In the genomic region with DNA sequence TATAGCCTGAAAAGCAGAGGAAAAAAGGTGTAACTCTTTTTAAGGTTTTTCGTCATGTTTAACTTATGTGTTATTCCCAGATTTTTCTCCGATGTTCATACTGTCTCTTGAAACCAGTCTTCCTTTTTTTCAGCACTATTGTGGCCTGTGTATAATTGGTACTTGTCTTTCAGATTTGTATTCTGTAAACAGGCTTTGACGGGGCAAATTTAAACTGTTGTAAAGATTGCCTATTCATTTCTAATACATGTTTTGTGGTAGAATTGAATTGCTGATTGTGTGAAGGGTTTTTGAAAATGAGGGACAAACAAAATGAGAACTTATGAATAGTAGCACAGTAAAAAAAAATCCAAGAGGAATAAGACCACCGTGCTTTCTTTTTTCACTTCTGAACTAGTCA, we compare ENCODE assay signal across 9 cellular contexts. TPM values are rescaled to one million over a fixed set of nuclear protein-coding genes. Genes with fewer than 3 reads are reported as not detected.
DNase-seq lines count a peak whose midpoint lies in the region; ATAC-seq and TF ChIP-seq lines count a peak whose summit lies in the region.
"Had no signal": no experiment of that assay in that cellular context is flagged by ENCODE, and none has a peak within 500 bp of the region (broad histone marks: within the 10 kb centered on the region; RNA-seq: fewer than 3 reads in every experiment).

No MANE protein-coding gene starts in this region.

- peak overlapping the region; percentile 11 to 84 (median 73) for H3K27ac ChIP-seq in tibial nerve
- H3K27ac ChIP-seq: BLaER1 had no signal

- H3K4me1 Mint-ChIP-seq in activated T-cell treated with anti-CD3 and anti-CD28 coated beads, Interleukin-2, amount 50 U/mL, for 72 hours (ENCODE audit: low read depth): peaks cover 87% of the 10 kb centered on the region
- peaks cover 45% of the 10 kb centered on the region for H3K4me1 Mint-ChIP-seq in T-helper 17 cell
- H3K4me1 Mint-ChIP-seq in immature natural killer cell: peaks cover 24 to 46% of the 10 kb centered on the region in 2 donors

- no peaks in the 10 kb centered on the region for H3K36me3 ChIP-seq in tibial nerve

- no peaks in the 10 kb centered on the region for H3K9me3 Mint-ChIP-seq in activated T-cell treated with anti-CD3 and anti-CD28 coated beads, Interleukin-2, amount 50 U/mL, for 72 hours
- H3K9me3 Mint-ChIP-seq in immature natural killer cell: no peaks in the 10 kb centered on the region

- no peaks in the 10 kb centered on the region for H3K27me3 Mint-ChIP-seq in activated T-cell treated with anti-CD3 and anti-CD28 coated beads, Interleukin-2, amount 50 U/mL, for 72 hours (ENCODE audit: low read depth)
- no peaks in the 10 kb centered on the region for H3K27me3 Mint-ChIP-seq in T-helper 17 cell
- peaks cover 0 to 2% (median 1%) of the 10 kb centered on the region in 3 donors for H3K27me3 Mint-ChIP-seq in immature natural killer cell (ENCODE audit: low read depth in 3 of 3)

- no peak for TF ChIP-seq EP300 in tibial nerve (IDR thresholded peaks at IDR 0.05)

- H3K4me3 ChIP-seq in tibial nerve: no peak overlapping the region
- H3K4me3 ChIP-seq: BLaER1 had no signal

- ATAC-seq in activated T-cell treated with anti-CD3 and anti-CD28 coated beads, Interleukin-2, amount 50 U/mL, for 72 hours (replicated peaks in 1 of 2): no peak
- no peak for ATAC-seq in T-helper 17 cell
- ATAC-seq in HG02623 (IDR thresholded peaks at IDR 0.05; ENCODE audit: unreplicated experiment): no peak

- peak overlapping the region; percentile 81 for H3K27ac Mint-ChIP-seq in activated T-cell treated with anti-CD3 and anti-CD28 coated beads, Interleukin-2, amount 50 U/mL, for 72 hours
- H3K27ac Mint-ChIP-seq in T-helper 17 cell (peak overlapping the region; percentile 95), immature natural killer cell (peak overlapping the region; percentile 60 to 92 (median 84))

- DNase-seq in activated T-cell treated with anti-CD3 and anti-CD28 coated beads, Interleukin-2, amount 50 U/mL, for 72 hours: no peak
- DNase-seq in activated T-cell treated with anti-CD3 and anti-CD28 coated beads, Interleukin-2, amount 50 U/mL, for 1 hour: no peak
- DNase-seq in T-helper 17 cell (no peak), immature natural killer cell (no peak), tibial nerve (ENCODE audit: low spot score in 2 of 2) (no peak), NCI-H146 treated with DMSO at 0.1 percent for 48 hours (lab: John Stamatoyannopoulos, UW; ENCODE audit: unreplicated experiment) (no peak)
- DNase-seq in stimulated activated CD4-positive, alpha-beta T cell treated with anti-CD3 and anti-CD28 coated beads, Interleukin-4, amount 100 ng/mL, for 1 hour: no peak

- H3K4me1 ChIP-seq in tibial nerve: peaks cover 0 to 64% (median 17%) of the 10 kb centered on the region in 4 donors

- no peak for TF ChIP-seq POLR2A in tibial nerve (IDR thresholded peaks at IDR 0.05)

- peak overlapping the region; percentile 3 to 66 for H3K4me3 Mint-ChIP-seq in activated T-cell treated with anti-CD3 and anti-CD28 coated beads, Interleukin-2, amount 50 U/mL, for 72 hours
- H3K4me3 Mint-ChIP-seq in T-helper 17 cell (peak overlapping the region; percentile 39), immature natural killer cell (peak overlapping the region in 3 of 5 donors; percentile 11 to 71 (median 21))

- 53 to 54% methylated on average over 4 of the region's 4 CpGs for WGBS in tibial nerve, 2 donors

- peaks cover 0 to 2% of the 10 kb centered on the region in 2 donors for H3K36me3 Mint-ChIP-seq in activated T-cell treated with anti-CD3 and anti-CD28 coated beads, Interleukin-2, amount 50 U/mL, for 72 hours (ENCODE audit: insufficient read depth in 2 of 2)
- H3K36me3 Mint-ChIP-seq in T-helper 17 cell (ENCODE audit: low read depth) (no peaks in the 10 kb centered on the region), immature natural killer cell (no peaks in the 10 kb centered on the region)

- no peak for TF ChIP-seq CTCF in tibial nerve (IDR thresholded peaks at IDR 0.05)

- H3K27me3 ChIP-seq in tibial nerve: no peaks in the 10 kb centered on the region
- H3K27me3 ChIP-seq: BLaER1 had no signal

- H3K9me3 ChIP-seq in T-helper 17 cell (ENCODE audit: control insufficient read depth, low read length, poor library complexity, severe bottlenecking): no peaks in the 10 kb centered on the region
- H3K9me3 ChIP-seq in tibial nerve: no peaks in the 10 kb centered on the region

RNA-seq across cellular contexts. Expression of gene AKAP13, which starts 33.6 kb away (rescaled TPM):
- total RNA-seq in activated T-cell treated with anti-CD3 and anti-CD28 coated beads, Interleukin-2, amount 50 U/mL, for 72 hours: 100 to 1,000 TPM; 134 to 185 TPM
- 100 to 1,000 TPM; 426 to 437 TPM for total RNA-seq in T-helper 17 cell
- polyA plus RNA-seq in immature natural killer cell: 100 to 1,000 TPM; 104 to 327 (median 112) TPM
- 100 to 1,000 TPM; 332 to 362 (median 351) TPM for total RNA-seq in tibial nerve
